In the genomic region with DNA sequence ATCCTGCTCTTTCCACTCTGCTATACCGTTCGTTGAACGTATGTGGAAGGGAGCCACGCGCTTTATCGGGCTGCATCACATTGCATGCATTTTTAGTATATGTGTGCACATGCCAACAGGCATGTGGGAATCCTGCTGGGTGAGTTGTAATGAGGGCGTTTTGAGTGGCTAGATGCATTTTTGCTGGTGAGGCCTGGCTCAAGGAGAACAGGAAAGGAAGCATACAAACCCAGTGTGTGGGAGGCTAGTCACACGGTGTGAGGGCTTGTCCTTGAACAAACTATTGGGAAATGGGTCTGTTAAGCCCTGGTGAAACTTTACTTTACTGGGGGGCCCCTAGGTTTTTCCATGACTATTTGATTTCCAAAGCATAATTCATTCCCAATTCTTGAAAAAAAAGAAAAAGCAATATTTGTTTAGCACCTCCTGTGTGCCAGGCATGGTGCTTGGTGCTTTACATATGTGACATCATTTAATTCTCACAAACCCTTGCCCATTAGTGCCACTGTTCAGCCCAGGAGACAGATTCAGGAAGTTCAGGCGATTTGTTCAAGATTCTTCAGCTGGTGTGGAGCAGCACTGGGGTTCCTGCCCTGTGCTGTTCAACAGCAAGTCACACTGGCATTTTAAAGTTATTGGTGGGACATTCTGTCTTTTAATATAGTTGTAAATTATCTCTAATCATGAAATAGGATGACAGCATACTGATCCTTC, we compare ENCODE assay signal across 10 cellular contexts. TPM values are rescaled to one million over a fixed set of nuclear protein-coding genes. Genes with fewer than 3 reads are reported as not detected.
DNase-seq lines count a peak whose midpoint lies in the region; ATAC-seq and TF ChIP-seq lines count a peak whose summit lies in the region.
"Had no signal": no experiment of that assay in that cellular context is flagged by ENCODE, and none has a peak within 500 bp of the region (broad histone marks: within the 10 kb centered on the region; RNA-seq: fewer than 3 reads in every experiment).

No MANE protein-coding gene starts in this region.

- CTCF ChIA-PET in AG04449 (lab: Yijun Ruan, JAX), result no interaction called here

- POLR2A ChIA-PET in AG04449 (lab: Yijun Ruan, JAX), result interaction anchor here (0.7 kb wide), 1 partner anchor 364 kb away, joined by 3 read pairs; no protein-coding TSS in a partner anchor

- H3K4me3 ChIP-seq in AG04449 (ENCODE audit: low read depth, low read length), result no peak overlapping the region

- no peaks in the 10 kb centered on the region for H3K9me3 Mint-ChIP-seq in chondrocyte (ENCODE audit: low read depth)
- H3K9me3 Mint-ChIP-seq: activated CD4-positive, alpha-beta T cell treated with anti-CD3 and anti-CD28 coated beads, Interleukin-2, amount 10 ng/mL, durations not matched to agents 24 days and 14 days had no signal

- DNase-seq in AG04449 (ENCODE audit: low read depth, low spot score) (peak; percentile 88), Kasumi-1 (lab: John Stamatoyannopoulos, UW) (peak; percentile 59 to 74), chondrocyte (ENCODE audit: low spot score) (no peak), lung microvascular endothelial cell (ENCODE audit: low read depth in 2 of 2) (peak; percentile 26 to 40), NCI-H146 (lab: John Stamatoyannopoulos, UW) (no peak), NCI-H345 (lab: John Stamatoyannopoulos, UW) (no peak), NCI-H510A treated with DMSO at 0.1 percent for 48 hours (lab: John Stamatoyannopoulos, UW) (no peak)
- DNase-seq: activated CD4-positive, alpha-beta T cell treated with anti-CD3 and anti-CD28 coated beads, Interleukin-2, amount 10 ng/mL, durations not matched to agents 24 days and 14 days had no signal

- peak overlapping the region; percentile 62 for H3K27ac Mint-ChIP-seq in chondrocyte (ENCODE audit: unreplicated experiment)
- H3K27ac Mint-ChIP-seq: activated CD4-positive, alpha-beta T cell treated with anti-CD3 and anti-CD28 coated beads, Interleukin-2, amount 10 ng/mL, durations not matched to agents 24 days and 14 days; activated naive CD8-positive, alpha-beta T cell had no signal

- TF ChIP-seq CTCF in AG04449 (IDR thresholded peaks at IDR 0.05; ENCODE audit: insufficient read depth, low read length, missing control alignments), result no peak
- no peak for TF ChIP-seq CTCF in chondrocyte (IDR thresholded peaks at IDR 0.05)

- H3K27me3 Mint-ChIP-seq in chondrocyte (ENCODE audit: low read depth), result no peaks in the 10 kb centered on the region
- H3K27me3 Mint-ChIP-seq: activated CD4-positive, alpha-beta T cell treated with anti-CD3 and anti-CD28 coated beads, Interleukin-2, amount 10 ng/mL, durations not matched to agents 24 days and 14 days; activated naive CD8-positive, alpha-beta T cell had no signal

- H3K4me3 Mint-ChIP-seq in chondrocyte (ENCODE audit: unreplicated experiment), result no peak overlapping the region
- H3K4me3 Mint-ChIP-seq: activated CD4-positive, alpha-beta T cell treated with anti-CD3 and anti-CD28 coated beads, Interleukin-2, amount 10 ng/mL, durations not matched to agents 24 days and 14 days; activated naive CD8-positive, alpha-beta T cell had no signal

- no peaks in the 10 kb centered on the region for H3K36me3 Mint-ChIP-seq in chondrocyte (ENCODE audit: low read depth)

- no peak for ATAC-seq in HG02763 (IDR thresholded peaks at IDR 0.05; ENCODE audit: unreplicated experiment)

- H3K4me1 Mint-ChIP-seq in chondrocyte (ENCODE audit: low read depth), result peaks cover 22% of the 10 kb centered on the region

RNA-seq across cellular contexts. Expression of gene JUN, which starts 25.6 kb away (rescaled TPM):
- total RNA-seq in chondrocyte, result 74.9 to 98.8 TPM (median 92.3 TPM) in 3 replicates
- 48.4 and 152 TPM in 2 replicates for total RNA-seq in lung microvascular endothelial cell

Comparison
In these comparisons a context has a peak if more than half of its experiments do, and no peak if none do; other contexts are left out.
1. DNase-seq: peak in AG04449 (single experiment), Kasumi-1 (2 of 2) and lung microvascular endothelial cell (2 of 2); none in chondrocyte (single experiment), NCI-H146 (single experiment), NCI-H345 (single experiment) and NCI-H510A treated with DMSO at 0.1 percent for 48 hours (single experiment).